In the genomic region with DNA sequence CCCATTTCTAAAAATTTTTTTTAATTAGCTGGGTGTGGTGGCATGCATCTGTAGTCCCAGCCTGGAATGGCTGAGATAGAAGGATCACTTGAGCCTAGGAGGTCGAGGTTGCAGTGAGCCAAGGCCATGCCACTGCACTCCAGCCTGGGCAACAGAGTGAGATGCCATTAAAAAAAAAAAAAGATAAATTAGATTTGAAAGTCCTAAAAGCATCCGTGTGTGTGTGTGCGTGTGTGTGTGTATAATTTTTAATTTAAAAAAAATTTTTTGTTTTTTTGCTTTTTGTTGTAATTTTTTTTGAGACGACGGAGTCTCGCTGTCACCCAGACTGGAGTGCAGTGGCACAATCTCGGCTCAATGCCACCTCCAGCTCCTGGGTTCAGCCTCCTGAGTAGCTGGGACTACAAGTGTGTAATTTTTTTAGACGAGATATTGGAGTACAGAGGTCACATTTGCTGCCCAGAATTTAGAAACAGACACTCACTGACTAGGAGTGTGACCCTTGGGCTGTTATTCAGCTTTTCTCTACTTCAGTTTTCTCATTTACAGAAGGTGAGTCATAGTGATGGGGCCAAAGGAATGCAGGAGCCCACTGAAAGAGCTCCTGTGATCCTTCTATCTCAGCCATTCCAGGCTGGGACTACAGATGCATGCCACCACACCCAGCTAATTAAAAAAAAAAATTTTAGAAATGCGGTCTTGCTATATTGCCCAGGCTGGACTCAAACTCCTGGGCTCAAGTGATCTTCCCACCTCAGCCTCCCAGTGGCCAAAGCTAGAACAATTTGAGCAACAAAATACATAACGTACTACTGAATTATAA, we compare ENCODE assay signal across 1 cellular context.
A peak's percentile ranks its signal among the peaks of the same experiment; 100 is the strongest.
TF ChIP-seq lines count a peak whose summit lies in the region.

No MANE protein-coding gene starts in this region.

TF ChIP-seq in HepG2, 621 proteins besides CTCF, POLR2A, EP300 and RAD21 (continued from another document and continues in another):
- TF ChIP-seq ARID5B (CRISPR knock-in tag; IDR thresholded peaks at IDR 0.05) = peak; percentile 85
- TF ChIP-seq CHD4 (IDR thresholded peaks at IDR 0.05; ENCODE audit: borderline replicate concordance, low read length) = peak; percentile 82; the same call in 1 of the 2 replicates
- TF ChIP-seq ZSCAN29 (CRISPR knock-in tag; conservative IDR thresholded peaks at IDR 0.05) = no peak
- TF ChIP-seq ZNF777 (CRISPR knock-in tag; IDR thresholded peaks at IDR 0.05) = no peak; the same call in 1 of the 2 replicates
- TF ChIP-seq, protein P1, sequence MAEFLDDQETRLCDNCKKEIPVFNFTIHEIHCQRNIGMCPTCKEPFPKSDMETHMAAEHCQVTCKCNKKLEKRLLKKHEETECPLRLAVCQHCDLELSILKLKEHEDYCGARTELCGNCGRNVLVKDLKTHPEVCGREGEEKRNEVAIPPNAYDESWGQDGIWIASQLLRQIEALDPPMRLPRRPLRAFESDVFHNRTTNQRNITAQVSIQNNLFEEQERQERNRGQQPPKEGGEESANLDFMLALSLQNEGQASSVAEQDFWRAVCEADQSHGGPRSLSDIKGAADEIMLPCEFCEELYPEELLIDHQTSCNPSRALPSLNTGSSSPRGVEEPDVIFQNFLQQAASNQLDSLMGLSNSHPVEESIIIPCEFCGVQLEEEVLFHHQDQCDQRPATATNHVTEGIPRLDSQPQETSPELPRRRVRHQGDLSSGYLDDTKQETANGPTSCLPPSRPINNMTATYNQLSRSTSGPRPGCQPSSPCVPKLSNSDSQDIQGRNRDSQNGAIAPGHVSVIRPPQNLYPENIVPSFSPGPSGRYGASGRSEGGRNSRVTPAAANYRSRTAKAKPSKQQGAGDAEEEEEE (CRISPR knock-in tag; IDR thresholded peaks at IDR 0.05; ENCODE audit: borderline replicate concordance) = no peak
- TF ChIP-seq ATM (IDR thresholded peaks at IDR 0.05; ENCODE audit: borderline replicate concordance) = no peak
- TF ChIP-seq HNRNPUL1 (IDR thresholded peaks at IDR 0.05; ENCODE audit: low read depth, low read length) = no peak
- no peak for TF ChIP-seq XRCC5 (optimal IDR thresholded peaks at IDR 0.05; ENCODE audit: low read length)
- no peak for TF ChIP-seq MAFF (IDR thresholded peaks at IDR 0.05; ENCODE audit: low read depth, low read length)
- TF ChIP-seq ZNF83 (CRISPR knock-in tag; IDR thresholded peaks at IDR 0.05; ENCODE audit: borderline replicate concordance) = no peak
- no peak for TF ChIP-seq HIC2 (CRISPR knock-in tag; IDR thresholded peaks at IDR 0.05; ENCODE audit: low read depth)
- no peak for TF ChIP-seq ZNF703 (CRISPR knock-in tag; IDR thresholded peaks at IDR 0.05; ENCODE audit: borderline replicate concordance)
- TF ChIP-seq NCOA5 (CRISPR knock-in tag; IDR thresholded peaks at IDR 0.05) = no peak
- no peak for TF ChIP-seq FOXO4 (CRISPR knock-in tag; conservative IDR thresholded peaks at IDR 0.05)
- TF ChIP-seq ZNF629 (CRISPR knock-in tag; conservative IDR thresholded peaks at IDR 0.05) = no peak
- no peak for TF ChIP-seq IKZF4 (CRISPR knock-in tag; IDR thresholded peaks at IDR 0.05; ENCODE audit: borderline replicate concordance, low read depth, not compliant biosample characterization)
- TF ChIP-seq ZNF891 (CRISPR knock-in tag; IDR thresholded peaks at IDR 0.05) = no peak
- 0 out of 2 replicates have a peak, but pooled peaks have one; percentile 30 for TF ChIP-seq POGK (CRISPR knock-in tag; conservative IDR thresholded peaks at IDR 0.05)
- no peak for TF ChIP-seq ZNF724P (CRISPR knock-in tag; IDR thresholded peaks at IDR 0.05; ENCODE audit: borderline replicate concordance)
- no peak for TF ChIP-seq MAF1 (CRISPR knock-in tag; IDR thresholded peaks at IDR 0.05; ENCODE audit: borderline replicate concordance)
- no peak for TF ChIP-seq ZNF772 (CRISPR knock-in tag; IDR thresholded peaks at IDR 0.05)
- no peak for TF ChIP-seq ZNF317 (CRISPR knock-in tag; IDR thresholded peaks at IDR 0.05)
- no peak for TF ChIP-seq HCFC1 (IDR thresholded peaks at IDR 0.05; ENCODE audit: low read depth, low read length)
- TF ChIP-seq KLF13 (CRISPR knock-in tag; IDR thresholded peaks at IDR 0.05) = no peak
- no peak for TF ChIP-seq NFRKB (IDR thresholded peaks at IDR 0.05)
- no peak for TF ChIP-seq RFXAP (CRISPR knock-in tag; IDR thresholded peaks at IDR 0.05; ENCODE audit: borderline replicate concordance)
- no peak for TF ChIP-seq ARID2 (CRISPR knock-in tag; IDR thresholded peaks at IDR 0.05; ENCODE audit: borderline replicate concordance)
- no peak for TF ChIP-seq HOXA5 (CRISPR knock-in tag; IDR thresholded peaks at IDR 0.05)
- TF ChIP-seq THAP9 (CRISPR knock-in tag; IDR thresholded peaks at IDR 0.05; ENCODE audit: borderline replicate concordance) = no peak
- no peak for TF ChIP-seq KLF15 (CRISPR knock-in tag; IDR thresholded peaks at IDR 0.05; ENCODE audit: borderline replicate concordance)
- TF ChIP-seq ZNF160 (CRISPR knock-in tag; IDR thresholded peaks at IDR 0.05) = no peak
- TF ChIP-seq NFE2L1 (CRISPR knock-in tag; IDR thresholded peaks at IDR 0.05; ENCODE audit: borderline replicate concordance) = no peak
- TF ChIP-seq ZNF605 (CRISPR knock-in tag; IDR thresholded peaks at IDR 0.05) = no peak
- no peak for TF ChIP-seq U2AF2 (IDR thresholded peaks at IDR 0.05; ENCODE audit: low read depth, low read length)
- TF ChIP-seq ISX (CRISPR knock-in tag; conservative IDR thresholded peaks at IDR 0.05) = no peak
- TF ChIP-seq EED (CRISPR knock-in tag; IDR thresholded peaks at IDR 0.05) = no peak
- no peak for TF ChIP-seq MTF2 (CRISPR knock-in tag; IDR thresholded peaks at IDR 0.05; ENCODE audit: borderline replicate concordance)
- TF ChIP-seq TERF1 (CRISPR knock-in tag; IDR thresholded peaks at IDR 0.05) = no peak
- TF ChIP-seq MEIS2 (CRISPR knock-in tag; IDR thresholded peaks at IDR 0.05) = no peak
- TF ChIP-seq MLLT10 (CRISPR knock-in tag; IDR thresholded peaks at IDR 0.05) = no peak
- TF ChIP-seq RFX1 (IDR thresholded peaks at IDR 0.05) = no peak
- TF ChIP-seq, protein P2, sequence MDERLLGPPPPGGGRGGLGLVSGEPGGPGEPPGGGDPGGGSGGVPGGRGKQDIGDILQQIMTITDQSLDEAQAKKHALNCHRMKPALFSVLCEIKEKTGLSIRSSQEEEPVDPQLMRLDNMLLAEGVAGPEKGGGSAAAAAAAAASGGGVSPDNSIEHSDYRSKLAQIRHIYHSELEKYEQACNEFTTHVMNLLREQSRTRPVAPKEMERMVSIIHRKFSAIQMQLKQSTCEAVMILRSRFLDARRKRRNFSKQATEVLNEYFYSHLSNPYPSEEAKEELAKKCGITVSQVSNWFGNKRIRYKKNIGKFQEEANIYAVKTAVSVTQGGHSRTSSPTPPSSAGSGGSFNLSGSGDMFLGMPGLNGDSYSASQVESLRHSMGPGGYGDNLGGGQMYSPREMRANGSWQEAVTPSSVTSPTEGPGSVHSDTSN (CRISPR knock-in tag; IDR thresholded peaks at IDR 0.05) = no peak
- TF ChIP-seq ZNF558 (CRISPR knock-in tag; IDR thresholded peaks at IDR 0.05; ENCODE audit: borderline replicate concordance) = no peak
- TF ChIP-seq SMAD9 (CRISPR knock-in tag; IDR thresholded peaks at IDR 0.05) = no peak
- TF ChIP-seq FOSL2 (CRISPR knock-in tag; IDR thresholded peaks at IDR 0.05) = peak; percentile 97
- no peak for TF ChIP-seq KDM1A (CRISPR knock-in tag; IDR thresholded peaks at IDR 0.05)
- 0 out of 2 replicates have a peak, but pooled peaks have one; percentile 45 for TF ChIP-seq ZNF543 (CRISPR knock-in tag; IDR thresholded peaks at IDR 0.05)
